ENCODE assay signal across 11 cellular contexts in genomic region chrX:37487271-37487670, GRCh38.
"Had no signal": no experiment of that assay in that cellular context is flagged by ENCODE, and none has a peak within 500 bp of the region (broad histone marks: within the 10 kb centered on the region; RNA-seq: fewer than 3 reads in every experiment).

No MANE protein-coding gene starts in this region.

- H3K9me3 ChIP-seq: HAP-1 had no signal

- H3K9me3 Mint-ChIP-seq: HFFc6 had no signal

- H3K36me3 ChIP-seq: HAP-1 had no signal

- DNase-seq: GM23248, GOT3, H7, H9, HCEC 1CT, HFFc6 had no signal

- H2AFZ ChIP-seq: GM23248, GM23338 had no signal

- H3K4me2 ChIP-seq: GM23338 had no signal

- H3K4me3 Mint-ChIP-seq: GM23338, H9, HFFc6 had no signal

- H3K4me3 ChIP-seq: GM23248, GM23338, HAP-1 had no signal

- FAIRE-seq: H1, H54 had no signal

- H3K27ac Mint-ChIP-seq: GM23338, H9, HFFc6 had no signal

- H3K27ac ChIP-seq: GM23248 had no signal

- ATAC-seq: GM23338, HCT116 had no signal

- H3K4me1 ChIP-seq: HAP-1 had no signal

- H3K9ac ChIP-seq: GM23248 had no signal
